Comparison of ENCODE assay signal across 27 cellular contexts in genomic region chr19:12567951-12568350, GRCh38.
"Had no signal": no experiment of that assay in that cellular context is flagged by ENCODE, and none has a peak within 500 bp of the region (broad histone marks: within the 10 kb centered on the region; RNA-seq: fewer than 3 reads in every experiment).

No MANE protein-coding gene starts in this region.

- H3K9me3 ChIP-seq: adrenal gland, ascending aorta, colonic mucosa, left ventricle myocardium inferior, mucosa of descending colon, spleen, thoracic aorta, uterus had no signal

- H3K4me1 ChIP-seq: adrenal gland, colonic mucosa, left ventricle myocardium inferior, uterus had no signal

- DNase-seq: activated CD4-positive, alpha-beta T cell treated with anti-CD3 and anti-CD28 coated beads for 1 hour; activated CD4-positive, alpha-beta T cell treated with anti-CD3 and anti-CD28 coated beads, Interleukin-2, amount 10 ng/mL, durations not matched to agents 7 days and 5 days; activated CD8-positive, alpha-beta T cell treated with anti-CD3 and anti-CD28 coated beads for 36 hours; activated T-cell treated with anti-CD3 and anti-CD28 coated beads, Interleukin-2, amount 50 U/mL, for 48 hours; adrenal gland; cerebellar nuclear complex; colonic mucosa; effector memory CD4-positive, alpha-beta T cell; islet precursor cell; left ventricle myocardium inferior; mucosa of descending colon; posterior cingulate gyrus; right cardiac atrium; spleen; stimulated activated CD4-positive, alpha-beta T cell treated with anti-CD3 and anti-CD28 coated beads, Interleukin-4, amount 100 ng/mL, for 1 hour; stimulated activated naive CD8-positive, alpha-beta T cell treated with anti-CD3 and anti-CD28 coated beads, Interleukin-15, Interleukin-2, amounts not matched to agents 100 U/mL and 50 U/mL, for 24 hours; T-helper 2 cell; uterus had no signal

- H3K27me3 ChIP-seq: adrenal gland, ascending aorta, cardiac muscle cell, colonic mucosa, spleen, uterus had no signal

- H3K36me3 ChIP-seq: adrenal gland, ascending aorta, cardiac muscle cell, colonic mucosa, left ventricle myocardium inferior, spleen, thoracic aorta, uterus had no signal

- H3K27me3 Mint-ChIP-seq: activated CD4-positive, alpha-beta T cell treated with anti-CD3 and anti-CD28 coated beads, Interleukin-2, amount 10 ng/mL, durations not matched to agents 7 days and 5 days; activated CD8-positive, alpha-beta T cell treated with anti-CD3 and anti-CD28 coated beads for 36 hours; activated naive CD8-positive, alpha-beta T cell; brain; natural killer cell treated with Interleukin-12 subunit alpha and Interleukin-12 subunit beta and Interleukin-15 and Interleukin-18, amount 100 ng/mL, for 72 hours had no signal

- H3K9me3 Mint-ChIP-seq: activated CD4-positive, alpha-beta T cell treated with anti-CD3 and anti-CD28 coated beads, Interleukin-2, amount 10 ng/mL, durations not matched to agents 7 days and 5 days; activated CD8-positive, alpha-beta T cell treated with anti-CD3 and anti-CD28 coated beads for 36 hours; activated T-helper 2 cell treated with anti-CD3 and anti-CD28 coated beads, Interferon-gamma antibody, Interleukin-2, Interleukin-4, amounts not matched to agents 10 μg/mL and 5 μg/mL and 100 μg/mL, durations not matched to agents 14 hours and 24 hours and 36 hours; natural killer cell treated with Interleukin-12 subunit alpha and Interleukin-12 subunit beta and Interleukin-15 and Interleukin-18, amount 100 ng/mL, for 72 hours had no signal

- H3K27ac ChIP-seq: adrenal gland, ascending aorta, cardiac muscle cell, colonic mucosa, left ventricle myocardium inferior, spleen, thoracic aorta, uterus had no signal

- H3K4me3 ChIP-seq: adrenal gland, ascending aorta, cardiac muscle cell, colonic mucosa, left ventricle myocardium inferior, lung, mucosa of descending colon, spleen, thoracic aorta, uterus had no signal

- H3K4me3 Mint-ChIP-seq: activated CD4-positive, alpha-beta T cell treated with anti-CD3 and anti-CD28 coated beads, Interleukin-2, amount 10 ng/mL, durations not matched to agents 7 days and 5 days; activated CD8-positive, alpha-beta T cell treated with anti-CD3 and anti-CD28 coated beads for 36 hours; activated naive CD8-positive, alpha-beta T cell; brain; natural killer cell treated with Interleukin-12 subunit alpha and Interleukin-12 subunit beta and Interleukin-15 and Interleukin-18, amount 100 ng/mL, for 72 hours; type B pancreatic cell had no signal

- H3K36me3 Mint-ChIP-seq: activated naive CD8-positive, alpha-beta T cell; natural killer cell treated with Interleukin-12 subunit alpha and Interleukin-12 subunit beta and Interleukin-15 and Interleukin-18, amount 100 ng/mL, for 72 hours; type B pancreatic cell had no signal

- H3K27ac Mint-ChIP-seq: activated CD4-positive, alpha-beta T cell treated with anti-CD3 and anti-CD28 coated beads, Interleukin-2, amount 10 ng/mL, durations not matched to agents 7 days and 5 days; activated CD8-positive, alpha-beta T cell treated with anti-CD3 and anti-CD28 coated beads for 36 hours; activated naive CD8-positive, alpha-beta T cell; activated T-helper 2 cell treated with anti-CD3 and anti-CD28 coated beads, Interferon-gamma antibody, Interleukin-2, Interleukin-4, amounts not matched to agents 10 μg/mL and 5 μg/mL and 100 μg/mL, durations not matched to agents 14 hours and 24 hours and 36 hours; brain; natural killer cell treated with Interleukin-12 subunit alpha and Interleukin-12 subunit beta and Interleukin-15 and Interleukin-18, amount 100 ng/mL, for 72 hours; type B pancreatic cell had no signal
